Comparison of ENCODE assay signal across 27 cellular contexts in the genomic region with DNA sequence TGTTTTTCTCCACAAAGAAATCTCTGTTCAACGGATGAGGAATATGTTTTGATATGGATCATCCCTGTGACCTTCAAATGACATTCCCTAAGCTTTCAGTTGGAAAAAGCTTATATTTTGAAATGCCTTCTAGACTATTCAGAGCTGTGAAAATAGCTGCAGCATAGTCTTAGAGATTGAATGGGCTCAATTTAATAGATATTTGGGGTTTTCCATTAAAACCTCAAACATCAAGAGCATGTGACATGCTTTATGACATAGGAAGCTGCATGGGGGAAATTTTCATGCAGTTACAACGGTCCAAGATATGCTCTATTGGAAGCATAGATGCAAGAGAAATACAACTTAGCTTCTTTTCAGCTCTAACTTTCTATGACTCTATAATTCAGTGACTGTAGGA.
"Had no signal": no experiment of that assay in that cellular context is flagged by ENCODE, and none has a peak within 500 bp of the region (broad histone marks: within the 10 kb centered on the region; RNA-seq: fewer than 3 reads in every experiment).

No MANE protein-coding gene starts in this region.

- FAIRE-seq: bronchial epithelial cell, TTC549 had no signal

- ATAC-seq: activated naive CD4-positive, alpha-beta T cell treated with anti-CD3 and anti-CD28 coated beads, Interleukin-2, amount 50 U/mL, for 72 hours; activated naive CD8-positive, alpha-beta T cell treated with anti-CD3 and anti-CD28 coated beads, Interleukin-2, amount 50 U/mL, for 24 hours; activated T-cell treated with anti-CD3 and anti-CD28 coated beads, Interleukin-2, amount 50 U/mL, for 4 hours; body of pancreas; T-cell had no signal

- H3K4me1 ChIP-seq: ascending aorta, body of pancreas, Peyer's patch, SJSA1 had no signal

- H3K4me3 ChIP-seq: ascending aorta, body of pancreas, Peyer's patch, SJSA1 had no signal

- H3K27ac ChIP-seq: ascending aorta, body of pancreas, Peyer's patch, SJSA1 had no signal

- H3K9me3 ChIP-seq: ascending aorta, body of pancreas, Peyer's patch, SJSA1 had no signal

- DNase-seq: activated B cell treated with CpG ODN at 0.5 μM for 24 hours; activated CD4-positive, alpha-beta T cell treated with anti-CD3 and anti-CD28 coated beads for 1 hour; activated CD4-positive, alpha-beta T cell treated with anti-CD3 and anti-CD28 coated beads, Interleukin-2, amount 10 ng/mL, durations not matched to agents 24 days and 14 days; activated CD4-positive, alpha-beta T cell treated with anti-CD3 and anti-CD28 coated beads, Interleukin-2, amount 50 U/mL, for 48 hours; activated effector memory CD4-positive, alpha-beta T cell treated with anti-CD3 and anti-CD28 coated beads, Interleukin-2, amount 50 U/mL, for 16 hours; activated naive CD4-positive, alpha-beta T cell treated with Interleukin-2 at 50 U/mL for 16 hours; activated naive CD8-positive, alpha-beta T cell treated with anti-CD3 and anti-CD28 coated beads, Interleukin-2, amount 50 U/mL, for 24 hours; activated T-cell treated with anti-CD3 and anti-CD28 coated beads, Interleukin-2, amount 50 U/mL, for 4 hours; amniotic stem cell; body of pancreas; central memory CD4-positive, alpha-beta T cell; MM.1S; NCI-H1105; NCI-H1436; NCI-H1694 treated with DMSO at 0.1 percent for 48 hours; NCI-H2029 treated with DMSO at 0.1 percent for 48 hours; NCI-H510A treated with DMSO at 0.1 percent for 48 hours; Peyer's patch; SHP77; T-cell; T-helper 2 cell; T1000 had no signal

- H3K27me3 ChIP-seq: ascending aorta, body of pancreas, Peyer's patch, SJSA1 had no signal

- H3K36me3 ChIP-seq: ascending aorta, Peyer's patch, SJSA1 had no signal
